Comparison of ENCODE assay signal across 10 cellular contexts in genomic region chr12:4526923-4527546, GRCh38. TPM values are rescaled to one million over a fixed set of nuclear protein-coding genes. Genes with fewer than 3 reads are reported as not detected.
DNase-seq lines count a peak whose midpoint lies in the region; ATAC-seq and TF ChIP-seq lines count a peak whose summit lies in the region.
"Had no signal": no experiment of that assay in that cellular context is flagged by ENCODE, and none has a peak within 500 bp of the region (broad histone marks: within the 10 kb centered on the region; RNA-seq: fewer than 3 reads in every experiment).

No MANE protein-coding gene starts in this region.

- ATAC-seq in sciatic nerve: no peak
- ATAC-seq in HG03520 (IDR thresholded peaks at IDR 0.05; ENCODE audit: unreplicated experiment): no peak

- H3K27me3 ChIP-seq in A673 (replicated peaks; ENCODE audit: insufficient read depth, low read depth, low read length, poor library complexity): no peaks in the 10 kb centered on the region

- no peaks in the 10 kb centered on the region for H3K36me3 ChIP-seq in A673 (ENCODE audit: insufficient read depth, low read length, poor library complexity, severe bottlenecking)

- no peaks in the 10 kb centered on the region for H3K4me1 ChIP-seq in A673 (ENCODE audit: insufficient read depth, low read length, poor library complexity, severe bottlenecking)

- H3K4me3 ChIP-seq in A673 (ENCODE audit: low read depth, low read length, poor library complexity, severe bottlenecking) (no peak overlapping the region), GM12864 (ENCODE audit: low read depth, low read length) (no peak overlapping the region)

- DNase-seq in A673 (ENCODE audit: low spot score) (peak; percentile 17), GM12864 (ENCODE audit: low read depth) (no peak), SK-MEL-5 (ENCODE audit: low read depth, low spot score) (peak; percentile 52), immature natural killer cell (peak in 2 of 3 donors; percentile 9 to 15), sciatic nerve (ENCODE audit: low spot score) (no peak), NCI-H128 (lab: John Stamatoyannopoulos, UW; ENCODE audit: unreplicated experiment) (no peak)
- no peak for DNase-seq in activated naive CD4-positive, alpha-beta T cell treated with anti-CD3 and anti-CD28 coated beads for 36 hours
- DNase-seq: activated CD4-positive, alpha-beta memory T cell treated with anti-CD3 and anti-CD28 coated beads, Interleukin-2, amount 10 ng/mL, durations not matched to agents 7 days and 5 days; naive B cell had no signal

- H3K4me1 Mint-ChIP-seq in immature natural killer cell: no peaks in the 10 kb centered on the region
- peaks cover 2% of the 10 kb centered on the region for H3K4me1 Mint-ChIP-seq in activated naive CD4-positive, alpha-beta T cell treated with anti-CD3 and anti-CD28 coated beads for 36 hours (ENCODE audit: low read depth)

- POLR2A ChIA-PET in A673 (lab: Charles Lee; ENCODE audit: low non-redundant PET): no interaction called here

- H3K27ac ChIP-seq in A673 (ENCODE audit: low read depth, low read length, poor library complexity, severe bottlenecking): no peak overlapping the region

- in situ Hi-C loops in SK-MEL-5 (cut with HindIII; ENCODE audit: low pct_unique_long_range_greater_than_20kb, low sequenced_read_pairs): no loop called here

- peaks cover 14 to 19% (median 17%) of the 10 kb centered on the region in 3 donors for H3K36me3 Mint-ChIP-seq in immature natural killer cell
- peaks cover 14% of the 10 kb centered on the region for H3K36me3 Mint-ChIP-seq in activated naive CD4-positive, alpha-beta T cell treated with anti-CD3 and anti-CD28 coated beads for 36 hours (ENCODE audit: low read depth)

- BruUV-seq in A673 (replicated peaks; lab: Mats Ljungman, UMichigan): no TSS peak

- no peaks in the 10 kb centered on the region for H3K9me3 Mint-ChIP-seq in immature natural killer cell
- H3K9me3 Mint-ChIP-seq in activated naive CD4-positive, alpha-beta T cell treated with anti-CD3 and anti-CD28 coated beads for 36 hours: no peaks in the 10 kb centered on the region
- H3K9me3 Mint-ChIP-seq: activated CD4-positive, alpha-beta memory T cell treated with anti-CD3 and anti-CD28 coated beads, Interleukin-2, amount 10 ng/mL, durations not matched to agents 7 days and 5 days; naive B cell had no signal

- CTCF ChIA-PET in A673 (lab: Charles Lee): interaction anchor here (0.7 kb wide), 1 partner anchor 106 kb away, joined by 4 read pairs; no protein-coding TSS in a partner anchor
- CTCF ChIA-PET in activated naive CD4-positive, alpha-beta T cell treated with anti-CD3 and anti-CD28 coated beads for 36 hours (lab: Charles Lee): interaction anchor here (0.7 to 5.0 kb wide), 7 partner anchors 20 to 527 kb away, joined by 3 to 54 read pairs (median 4); no protein-coding TSS in a partner anchor

- intact Hi-C loops in A673 (cut with micrococcal nuclease; ENCODE audit: unreplicated experiment): loop anchor here (1.0 to 5.0 kb wide), 3 partner anchors 106 to 220 kb away; no protein-coding TSS in a partner anchor
- intact Hi-C loops in sciatic nerve (cut with DNase I): no loop called here
- intact Hi-C loops in activated naive CD4-positive, alpha-beta T cell treated with anti-CD3 and anti-CD28 coated beads for 36 hours (cut with micrococcal nuclease): loop anchor here (1.0 to 5.0 kb wide), 4 partner anchors 106 to 642 kb away; no protein-coding TSS in a partner anchor

- H3K9me3 ChIP-seq in A673 (ENCODE audit: low read depth, low read length, poor library complexity, severe bottlenecking): no peaks in the 10 kb centered on the region

- H3K4me3 Mint-ChIP-seq in immature natural killer cell: no peak overlapping the region
- H3K4me3 Mint-ChIP-seq in activated naive CD4-positive, alpha-beta T cell treated with anti-CD3 and anti-CD28 coated beads for 36 hours: no peak overlapping the region
- H3K4me3 Mint-ChIP-seq: activated CD4-positive, alpha-beta memory T cell treated with anti-CD3 and anti-CD28 coated beads, Interleukin-2, amount 10 ng/mL, durations not matched to agents 7 days and 5 days; naive B cell had no signal

- peak; percentile 63 for TF ChIP-seq CTCF in A673 (conservative IDR thresholded peaks at IDR 0.05; ENCODE audit: low read depth, low read length)
- TF ChIP-seq CTCF in GM12864 (IDR thresholded peaks at IDR 0.05; ENCODE audit: low read depth, low read length, missing control alignments): peak; percentile 11

- H3K27me3 Mint-ChIP-seq in immature natural killer cell (ENCODE audit: low read depth in 3 of 3): no peaks in the 10 kb centered on the region
- H3K27me3 Mint-ChIP-seq in activated naive CD4-positive, alpha-beta T cell treated with anti-CD3 and anti-CD28 coated beads for 36 hours (ENCODE audit: low read depth): no peaks in the 10 kb centered on the region
- H3K27me3 Mint-ChIP-seq: activated CD4-positive, alpha-beta memory T cell treated with anti-CD3 and anti-CD28 coated beads, Interleukin-2, amount 10 ng/mL, durations not matched to agents 7 days and 5 days; naive B cell had no signal

- H3K27ac Mint-ChIP-seq in immature natural killer cell: no peak overlapping the region
- H3K27ac Mint-ChIP-seq in activated naive CD4-positive, alpha-beta T cell treated with anti-CD3 and anti-CD28 coated beads for 36 hours: no peak overlapping the region
- H3K27ac Mint-ChIP-seq: activated CD4-positive, alpha-beta memory T cell treated with anti-CD3 and anti-CD28 coated beads, Interleukin-2, amount 10 ng/mL, durations not matched to agents 7 days and 5 days; naive B cell had no signal

RNA-seq across cellular contexts. Expression of gene RAD51AP1, which starts 11.7 kb away (rescaled TPM):
- total RNA-seq in A673 (2021) (58.9 and 62.5 TPM in 2 replicates), sciatic nerve (1.4 TPM)
- 17.8 and 25.8 TPM in 2 replicates for total RNA-seq in SK-MEL-5 (2014; rRNA removed; shearing (Covaris generic))
- polyA plus RNA-seq in SK-MEL-5 (2015; cell fraction: cytosol; rRNA removed): 24.2 and 25.5 TPM in 2 replicates
- 72.0 and 88.3 TPM in 2 replicates for polyA plus RNA-seq in SK-MEL-5 (2015; cell fraction: nucleus; rRNA removed)
- 1 to 10 TPM; 1.8 to 4.4 (median 2.9) TPM for polyA plus RNA-seq in immature natural killer cell
- 10 to 100 TPM; 69.5 to 76.5 TPM for total RNA-seq in activated naive CD4-positive, alpha-beta T cell treated with anti-CD3 and anti-CD28 coated beads for 36 hours

RNA-seq across cellular contexts. Expression of gene DYRK4, which starts 35.0 kb away (rescaled TPM):
- total RNA-seq in A673 (2021): 23.7 and 30.8 TPM in 2 replicates
- 61.5 and 72.2 TPM in 2 replicates for total RNA-seq in SK-MEL-5 (2014; rRNA removed; shearing (Covaris generic))
- 22.4 and 39.2 TPM in 2 replicates for polyA plus RNA-seq in SK-MEL-5 (2015; cell fraction: cytosol; rRNA removed)
- polyA plus RNA-seq in SK-MEL-5 (2015; cell fraction: nucleus; rRNA removed): 59.5 and 87.6 TPM in 2 replicates
- 10 to 100 TPM; 31.8 to 41.1 (median 36.9) TPM for polyA plus RNA-seq in immature natural killer cell
- total RNA-seq in sciatic nerve: 24.8 TPM
- 10 to 100 TPM; 27.3 to 35.1 TPM for total RNA-seq in activated naive CD4-positive, alpha-beta T cell treated with anti-CD3 and anti-CD28 coated beads for 36 hours

Comparison
In these comparisons a context has a peak if more than half of its experiments do, and no peak if none do; other contexts are left out.
1. DNase-seq: peak in A673 (single experiment), SK-MEL-5 (single experiment) and immature natural killer cell (2 of 3); none in GM12864 (single experiment), sciatic nerve (single experiment), NCI-H128 (single experiment) and activated naive CD4-positive, alpha-beta T cell treated with anti-CD3 and anti-CD28 coated beads for 36 hours (single experiment).